In the genomic region with DNA sequence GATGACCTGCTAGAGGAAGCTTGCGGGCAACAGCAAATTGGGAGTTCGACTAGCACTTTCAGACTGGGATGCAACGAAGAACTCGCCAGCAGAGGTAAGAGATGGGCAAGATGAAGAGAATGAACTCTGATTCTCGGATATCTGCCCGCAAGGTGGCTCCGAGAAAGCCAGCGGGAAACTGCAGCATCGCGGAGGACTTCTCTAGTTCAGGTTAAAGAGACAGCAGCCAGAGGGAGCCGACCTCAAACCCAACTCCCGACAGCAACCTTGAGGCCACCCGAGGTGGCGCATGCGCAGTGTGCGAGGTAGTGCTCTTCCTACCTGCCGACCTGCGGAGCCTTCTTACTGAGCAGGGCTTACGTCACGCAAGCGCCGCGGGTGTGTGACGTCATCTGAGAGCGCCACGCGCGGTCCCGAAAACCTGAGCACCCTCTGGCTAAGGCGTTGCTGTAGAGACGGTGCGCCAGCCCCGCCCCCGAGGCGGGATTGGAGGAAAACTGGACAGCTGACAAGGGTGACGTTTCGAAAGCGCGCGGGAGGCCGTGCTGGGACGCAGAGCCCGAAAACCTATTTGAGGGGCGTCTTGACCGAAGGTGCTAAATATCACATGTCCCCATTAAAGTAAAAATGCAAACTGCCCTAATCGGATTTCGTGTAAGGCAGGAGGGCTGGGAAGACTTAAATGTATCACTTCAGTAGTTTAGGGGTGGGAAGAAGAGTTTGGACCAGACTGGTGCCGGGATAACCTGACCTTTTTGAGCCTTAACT, we compare ENCODE assay signal across 8 cellular contexts.
DNase-seq lines count a peak whose midpoint lies in the region; ATAC-seq and TF ChIP-seq lines count a peak whose summit lies in the region.

No MANE protein-coding gene starts in this region.

- peaks cover 28 to 59% (median 53%) of the 10 kb centered on the region in 4 donors for H3K4me1 Mint-ChIP-seq in naive thymus-derived CD8-positive, alpha-beta T cell
- H3K4me1 Mint-ChIP-seq in stimulated activated naive B cell treated with anti-CD40 and anti-IgM and Interleukin-4, amounts not matched to agents 10 μg/mL and 1 μg/mL and 100 μg/mL, for 72 hours: peaks cover 33 to 49% of the 10 kb centered on the region in 2 donors

- no peak for TF ChIP-seq CTCF in RWPE1 (conservative IDR thresholded peaks at IDR 0.05; ENCODE audit: low read depth)

- CTCF ChIA-PET in RWPE1 (lab: Yijun Ruan, JAX): interaction anchor here (0.6 to 0.7 kb wide), 2 partner anchors 62 kb away, joined by 3 to 5 read pairs; no protein-coding TSS in a partner anchor

- ATAC-seq in naive thymus-derived CD8-positive, alpha-beta T cell: peak; percentile 74 to 77
- peak; percentile 80 to 84 for ATAC-seq in stimulated activated naive B cell treated with anti-CD40 and anti-IgM and Interleukin-4, amounts not matched to agents 10 μg/mL and 1 μg/mL and 100 μg/mL, for 72 hours (replicated peaks)

- peak overlapping the region; percentile 90 to 100 (median 97) for H3K4me3 Mint-ChIP-seq in naive thymus-derived CD8-positive, alpha-beta T cell
- peak overlapping the region; percentile 94 for H3K4me3 Mint-ChIP-seq in stimulated activated naive B cell treated with anti-CD40 and anti-IgM and Interleukin-4, amounts not matched to agents 10 μg/mL and 1 μg/mL and 100 μg/mL, for 72 hours

- peak overlapping the region; percentile 93 to 100 (median 99) for H3K27ac Mint-ChIP-seq in naive thymus-derived CD8-positive, alpha-beta T cell
- H3K27ac Mint-ChIP-seq in stimulated activated naive B cell treated with anti-CD40 and anti-IgM and Interleukin-4, amounts not matched to agents 10 μg/mL and 1 μg/mL and 100 μg/mL, for 72 hours: peak overlapping the region; percentile 98

- DNase-seq in EL (peak; percentile 98), H4 (ENCODE audit: low spot score) (peak; percentile 99), LoVo (ENCODE audit: low spot score) (peak; percentile 99), RWPE1 (ENCODE audit: low spot score) (peak; percentile 98), fibroblast of peridontal ligament (ENCODE audit: extremely low read depth) (peak; percentile 98)
- DNase-seq in activated T-helper 9 cell treated with anti-CD3 and anti-CD28 coated beads, Interleukin-2, amount 50 U/mL, for 16 hours (ENCODE audit: low read depth): peak; percentile 99
- DNase-seq in naive thymus-derived CD8-positive, alpha-beta T cell: peak; percentile 96 to 100 (median 100)
- peak; percentile 100 for DNase-seq in stimulated activated naive B cell treated with anti-CD40 and anti-IgM and Interleukin-4, amounts not matched to agents 10 μg/mL and 1 μg/mL and 100 μg/mL, for 72 hours

- no peaks in the 10 kb centered on the region for H3K36me3 Mint-ChIP-seq in naive thymus-derived CD8-positive, alpha-beta T cell
- H3K36me3 Mint-ChIP-seq in stimulated activated naive B cell treated with anti-CD40 and anti-IgM and Interleukin-4, amounts not matched to agents 10 μg/mL and 1 μg/mL and 100 μg/mL, for 72 hours: no peaks in the 10 kb centered on the region

- no peaks in the 10 kb centered on the region for H3K9me3 Mint-ChIP-seq in naive thymus-derived CD8-positive, alpha-beta T cell
- no peaks in the 10 kb centered on the region for H3K9me3 Mint-ChIP-seq in stimulated activated naive B cell treated with anti-CD40 and anti-IgM and Interleukin-4, amounts not matched to agents 10 μg/mL and 1 μg/mL and 100 μg/mL, for 72 hours

- H3K27ac ChIP-seq in RWPE1: peak overlapping the region; percentile 71

- peaks cover 0 to 4% (median 0%) of the 10 kb centered on the region in 5 donors for H3K27me3 Mint-ChIP-seq in naive thymus-derived CD8-positive, alpha-beta T cell
- no peaks in the 10 kb centered on the region for H3K27me3 Mint-ChIP-seq in stimulated activated naive B cell treated with anti-CD40 and anti-IgM and Interleukin-4, amounts not matched to agents 10 μg/mL and 1 μg/mL and 100 μg/mL, for 72 hours

- POLR2A ChIA-PET in RWPE1 (lab: Yijun Ruan, JAX; ENCODE audit: low non-redundant PET): interaction anchor here (0.5 kb wide), 1 partner anchor 216 kb away, joined by 4 read pairs; no protein-coding TSS in a partner anchor
- POLR2A ChIA-PET in naive thymus-derived CD8-positive, alpha-beta T cell (lab: Charles Lee): interaction anchor here (1.0 kb wide), 1 partner anchor 1044 kb away, joined by 3 read pairs; the partner anchor contains the start of gene DFFA

Comparison
In these comparisons a context has a peak if more than half of its experiments do, and no peak if none do; other contexts are left out.
1. Peak in every context shown above with its lines: DNase-seq, ATAC-seq and H3K27ac ChIP-seq.